14 cellular contexts compared by ENCODE assay signal in genomic region chr9:19148170-19148569, GRCh38.
"Had no signal": no experiment of that assay in that cellular context is flagged by ENCODE, and none has a peak within 500 bp of the region (broad histone marks: within the 10 kb centered on the region; RNA-seq: fewer than 3 reads in every experiment).

No MANE protein-coding gene starts in this region.

- H3K27me3 ChIP-seq: sigmoid colon, upper lobe of right lung had no signal

- H3K4me3 ChIP-seq: lung, sigmoid colon, upper lobe of right lung had no signal

- DNase-seq: activated CD4-positive, alpha-beta T cell treated with anti-CD3 and anti-CD28 coated beads, Interleukin-2, amount 50 U/mL, for 4 hours; activated CD8-positive, alpha-beta memory T cell treated with anti-CD3 and anti-CD28 coated beads, Interleukin-2, amount 10 ng/mL, durations not matched to agents 7 days and 5 days; activated effector memory CD4-positive, alpha-beta T cell treated with anti-CD3 and anti-CD28 coated beads, Interleukin-2, amount 50 U/mL, for 16 hours; activated T-cell treated with anti-CD3 and anti-CD28 coated beads, Interleukin-2, amount 50 U/mL, for 4 hours; anterior cingulate cortex; effector CD4-positive, alpha-beta T cell; naive thymus-derived CD4-positive, alpha-beta T cell; sigmoid colon; stimulated activated CD4-positive, alpha-beta T cell treated with anti-CD3 and anti-CD28 coated beads, Interleukin-2, amount 100 ng/mL, for 24 hours; stimulated activated naive CD4-positive, alpha-beta T cell; upper lobe of right lung had no signal

- H3K4me3 Mint-ChIP-seq: activated CD8-positive, alpha-beta memory T cell treated with anti-CD3 and anti-CD28 coated beads, Interleukin-2, amount 10 ng/mL, durations not matched to agents 7 days and 5 days; activated T-cell treated with anti-CD3 and anti-CD28 coated beads, Interleukin-2, amount 50 U/mL, for 4 hours; naive thymus-derived CD4-positive, alpha-beta T cell had no signal

- H3K36me3 ChIP-seq: sigmoid colon, upper lobe of right lung had no signal

- H3K27ac Mint-ChIP-seq: activated CD8-positive, alpha-beta memory T cell treated with anti-CD3 and anti-CD28 coated beads, Interleukin-2, amount 10 ng/mL, durations not matched to agents 7 days and 5 days; activated naive CD4-positive, alpha-beta T cell treated with anti-CD3 and anti-CD28 coated beads, Interleukin-2, amount 50 U/mL, for 72 hours; naive thymus-derived CD4-positive, alpha-beta T cell had no signal

- H3K9me3 ChIP-seq: sigmoid colon, upper lobe of right lung had no signal

- ATAC-seq: activated CD4-positive, CD25-positive, alpha-beta regulatory T cell treated with anti-CD3 and anti-CD28 coated beads, Interleukin-2, amount 50 U/mL, for 24 hours; activated CD8-positive, alpha-beta memory T cell treated with anti-CD3 and anti-CD28 coated beads, Interleukin-2, amount 10 ng/mL, durations not matched to agents 7 days and 5 days; activated naive CD4-positive, alpha-beta T cell treated with anti-CD3 and anti-CD28 coated beads, Interleukin-2, amount 50 U/mL, for 72 hours; activated T-cell treated with anti-CD3 and anti-CD28 coated beads, Interleukin-2, amount 50 U/mL, for 4 hours; naive thymus-derived CD4-positive, alpha-beta T cell; upper lobe of right lung had no signal

- H3K36me3 Mint-ChIP-seq: activated CD8-positive, alpha-beta memory T cell treated with anti-CD3 and anti-CD28 coated beads, Interleukin-2, amount 10 ng/mL, durations not matched to agents 7 days and 5 days; activated naive CD4-positive, alpha-beta T cell treated with anti-CD3 and anti-CD28 coated beads, Interleukin-2, amount 50 U/mL, for 72 hours had no signal

- H3K4me1 ChIP-seq: sigmoid colon, upper lobe of right lung had no signal

- H3K27ac ChIP-seq: sigmoid colon, upper lobe of right lung had no signal

- H3K27me3 Mint-ChIP-seq: activated CD8-positive, alpha-beta memory T cell treated with anti-CD3 and anti-CD28 coated beads, Interleukin-2, amount 10 ng/mL, durations not matched to agents 7 days and 5 days; naive thymus-derived CD4-positive, alpha-beta T cell had no signal

- H3K9me3 Mint-ChIP-seq: activated T-cell treated with anti-CD3 and anti-CD28 coated beads, Interleukin-2, amount 50 U/mL, for 4 hours; naive thymus-derived CD4-positive, alpha-beta T cell had no signal
